ENCODE assay signal across 2 cellular contexts in the genomic region with DNA sequence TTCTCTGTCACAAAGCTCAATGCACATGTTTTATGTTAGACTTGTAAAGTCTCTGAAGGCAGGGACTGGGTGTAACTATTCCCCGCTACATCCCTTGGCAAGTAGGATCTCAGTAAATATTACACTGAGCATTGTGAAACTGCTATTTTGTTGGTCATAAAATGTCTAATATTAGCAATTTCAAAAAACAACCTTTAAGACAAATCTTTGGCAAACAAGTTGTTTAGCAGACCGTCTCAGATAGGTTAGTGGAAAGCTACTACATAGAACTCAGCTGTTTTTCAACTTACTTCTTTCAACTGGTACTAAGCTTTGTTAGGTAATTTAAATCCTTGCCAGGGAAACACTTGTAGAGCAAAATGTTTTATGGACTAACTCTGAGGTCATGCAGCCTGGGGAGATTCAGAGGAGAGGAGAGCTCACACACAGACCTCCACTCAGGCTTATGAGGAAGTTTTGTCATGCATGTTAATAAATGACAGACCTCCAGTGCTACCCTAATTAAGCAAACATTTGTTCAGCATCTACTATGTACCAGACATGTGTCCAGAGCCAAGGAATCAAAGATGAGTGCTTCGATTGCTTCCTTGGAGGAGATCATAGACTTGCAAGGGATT.
TF ChIP-seq lines count a peak whose summit lies in the region.

No MANE protein-coding gene starts in this region.

TF ChIP-seq in GM23338, 12 proteins besides CTCF, POLR2A, EP300 and RAD21:
- TF ChIP-seq, protein P1, sequence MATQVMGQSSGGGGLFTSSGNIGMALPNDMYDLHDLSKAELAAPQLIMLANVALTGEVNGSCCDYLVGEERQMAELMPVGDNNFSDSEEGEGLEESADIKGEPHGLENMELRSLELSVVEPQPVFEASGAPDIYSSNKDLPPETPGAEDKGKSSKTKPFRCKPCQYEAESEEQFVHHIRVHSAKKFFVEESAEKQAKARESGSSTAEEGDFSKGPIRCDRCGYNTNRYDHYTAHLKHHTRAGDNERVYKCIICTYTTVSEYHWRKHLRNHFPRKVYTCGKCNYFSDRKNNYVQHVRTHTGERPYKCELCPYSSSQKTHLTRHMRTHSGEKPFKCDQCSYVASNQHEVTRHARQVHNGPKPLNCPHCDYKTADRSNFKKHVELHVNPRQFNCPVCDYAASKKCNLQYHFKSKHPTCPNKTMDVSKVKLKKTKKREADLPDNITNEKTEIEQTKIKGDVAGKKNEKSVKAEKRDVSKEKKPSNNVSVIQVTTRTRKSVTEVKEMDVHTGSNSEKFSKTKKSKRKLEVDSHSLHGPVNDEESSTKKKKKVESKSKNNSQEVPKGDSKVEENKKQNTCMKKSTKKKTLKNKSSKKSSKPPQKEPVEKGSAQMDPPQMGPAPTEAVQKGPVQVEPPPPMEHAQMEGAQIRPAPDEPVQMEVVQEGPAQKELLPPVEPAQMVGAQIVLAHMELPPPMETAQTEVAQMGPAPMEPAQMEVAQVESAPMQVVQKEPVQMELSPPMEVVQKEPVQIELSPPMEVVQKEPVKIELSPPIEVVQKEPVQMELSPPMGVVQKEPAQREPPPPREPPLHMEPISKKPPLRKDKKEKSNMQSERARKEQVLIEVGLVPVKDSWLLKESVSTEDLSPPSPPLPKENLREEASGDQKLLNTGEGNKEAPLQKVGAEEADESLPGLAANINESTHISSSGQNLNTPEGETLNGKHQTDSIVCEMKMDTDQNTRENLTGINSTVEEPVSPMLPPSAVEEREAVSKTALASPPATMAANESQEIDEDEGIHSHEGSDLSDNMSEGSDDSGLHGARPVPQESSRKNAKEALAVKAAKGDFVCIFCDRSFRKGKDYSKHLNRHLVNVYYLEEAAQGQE (IDR thresholded peaks at IDR 0.05; ENCODE audit: unreplicated experiment), result no peak
- TF ChIP-seq, protein P2, sequence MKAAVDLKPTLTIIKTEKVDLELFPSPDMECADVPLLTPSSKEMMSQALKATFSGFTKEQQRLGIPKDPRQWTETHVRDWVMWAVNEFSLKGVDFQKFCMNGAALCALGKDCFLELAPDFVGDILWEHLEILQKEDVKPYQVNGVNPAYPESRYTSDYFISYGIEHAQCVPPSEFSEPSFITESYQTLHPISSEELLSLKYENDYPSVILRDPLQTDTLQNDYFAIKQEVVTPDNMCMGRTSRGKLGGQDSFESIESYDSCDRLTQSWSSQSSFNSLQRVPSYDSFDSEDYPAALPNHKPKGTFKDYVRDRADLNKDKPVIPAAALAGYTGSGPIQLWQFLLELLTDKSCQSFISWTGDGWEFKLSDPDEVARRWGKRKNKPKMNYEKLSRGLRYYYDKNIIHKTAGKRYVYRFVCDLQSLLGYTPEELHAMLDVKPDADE (IDR thresholded peaks at IDR 0.05), result no peak
- TF ChIP-seq JUNB (IDR thresholded peaks at IDR 0.05; ENCODE audit: unreplicated experiment) (no peak), CREB1 (CRISPR knock-in tag; IDR thresholded peaks at IDR 0.05; ENCODE audit: low read depth) (no peak), EZH2 (IDR thresholded peaks at IDR 0.05; ENCODE audit: low read depth, unreplicated experiment) (no peak), ZNF331 (CRISPR knock-in tag; IDR thresholded peaks at IDR 0.05; ENCODE audit: low read depth) (no peak), NANOG (IDR thresholded peaks at IDR 0.05; ENCODE audit: borderline replicate concordance) (no peak), STAT1 (IDR thresholded peaks at IDR 0.05; ENCODE audit: unreplicated experiment) (no peak), POLR2AphosphoS5 (IDR thresholded peaks at IDR 0.05; ENCODE audit: low read depth) (no peak), EZH2phosphoT487 (IDR thresholded peaks at IDR 0.05; ENCODE audit: unreplicated experiment) (no peak)

TF ChIP-seq in H1, 55 proteins besides CTCF, POLR2A, EP300 and RAD21:
- TF ChIP-seq GABPA (IDR thresholded peaks at IDR 0.05; ENCODE audit: borderline replicate concordance, insufficient read depth, low read length) (no peak), ASH2L (IDR thresholded peaks at IDR 0.05; ENCODE audit: low read length) (no peak), E2F6 (IDR thresholded peaks at IDR 0.05) (no peak), ZNF274 (IDR thresholded peaks at IDR 0.05; ENCODE audit: borderline replicate concordance, extremely low read depth, low read length) (no peak), TBP (IDR thresholded peaks at IDR 0.05; ENCODE audit: low read depth, low read length) (no peak), CBX8 (IDR thresholded peaks at IDR 0.05; ENCODE audit: borderline replicate concordance, low read depth, low read length) (no peak), SIN3A (conservative IDR thresholded peaks at IDR 0.05 in 1 of 2, IDR thresholded peaks at IDR 0.05 in 1 of 2; ENCODE audit: low read depth in 1 of 2, low read length in 2 of 2) (no peak), TAF1 (IDR thresholded peaks at IDR 0.05; ENCODE audit: low read depth, low read length) (no peak), CHD2 (IDR thresholded peaks at IDR 0.05; ENCODE audit: low read length) (no peak), RNF2 (IDR thresholded peaks at IDR 0.05; ENCODE audit: borderline replicate concordance, low read depth, low read length, missing control alignments, poor library complexity, severe bottlenecking) (no peak)
